In the genomic region with DNA sequence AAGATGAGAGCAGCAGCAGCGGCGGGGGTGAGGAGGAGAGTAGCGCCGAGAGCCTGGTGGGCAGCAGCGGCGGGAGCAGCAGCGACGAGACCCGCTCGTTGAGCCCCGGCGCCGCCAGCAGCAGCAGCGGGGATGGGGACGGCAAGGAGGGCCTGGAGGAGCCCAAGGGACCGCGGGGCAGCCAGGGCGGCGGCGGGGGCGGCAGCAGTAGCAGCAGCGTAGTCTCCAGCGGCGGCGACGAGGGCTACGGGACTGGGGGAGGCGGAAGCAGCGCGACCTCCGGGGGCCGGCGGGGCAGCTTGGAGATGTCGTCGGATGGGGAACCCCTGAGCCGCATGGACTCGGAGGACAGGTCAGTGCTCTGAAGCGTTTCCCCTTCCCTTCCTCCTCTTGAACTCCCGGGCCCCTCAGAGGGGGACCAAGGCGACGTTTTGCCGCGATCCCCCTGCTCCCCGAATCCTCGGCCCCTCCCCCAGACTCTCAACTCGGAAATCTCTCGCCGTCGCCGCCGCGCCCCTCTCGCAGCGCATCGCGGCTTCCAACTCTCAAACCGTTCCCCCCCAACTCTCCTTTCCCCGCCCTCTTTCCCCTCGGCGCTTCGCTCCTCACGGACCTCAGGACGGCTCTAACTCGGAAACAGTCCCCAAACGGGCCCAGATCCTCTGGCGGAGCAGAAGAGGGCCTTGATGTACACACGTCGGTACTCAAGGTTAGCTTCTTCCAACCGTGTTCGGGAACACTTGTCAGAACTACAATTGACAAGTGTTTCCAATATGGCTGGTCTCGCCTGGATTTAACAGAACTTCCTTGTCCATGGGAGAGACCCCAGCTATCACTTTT, we compare ENCODE assay signal across 8 cellular contexts. TPM values are rescaled to one million over a fixed set of nuclear protein-coding genes. Genes with fewer than 3 reads are reported as not detected.
DNase-seq lines count a peak whose midpoint lies in the region; ATAC-seq and TF ChIP-seq lines count a peak whose summit lies in the region.

No MANE protein-coding gene starts in this region.

- peaks cover 8% of the 10 kb centered on the region for H3K27me3 Mint-ChIP-seq in neural progenitor cell (ENCODE audit: insufficient read depth, low read depth)

- peaks cover 20% of the 10 kb centered on the region for H3K4me1 Mint-ChIP-seq in neural progenitor cell

- H3K9me3 ChIP-seq in Peyer's patch (no peaks in the 10 kb centered on the region), neural progenitor cell (ENCODE audit: low read depth) (no peaks in the 10 kb centered on the region), stomach (no peaks in the 10 kb centered on the region)

- WGBS in stomach, 5 donors = 0 to 1% (median 0%) methylated on average over 47 to 71 of the region's 71 CpGs

- H3F3A ChIP-seq in neural progenitor cell (ENCODE audit: low read depth) = peaks cover 41% of the 10 kb centered on the region

- H3K4me1 ChIP-seq in Peyer's patch (peaks cover 0 to 20% (median 0%) of the 10 kb centered on the region in 4 donors), neural progenitor cell (peaks cover 32% of the 10 kb centered on the region), stomach (peaks cover 8 to 46% (median 33%) of the 10 kb centered on the region in 4 donors)

- H4K20me1 ChIP-seq in neural progenitor cell (ENCODE audit: low read depth) = peaks cover 48% of the 10 kb centered on the region

- TF ChIP-seq POLR2A in Peyer's patch (IDR thresholded peaks at IDR 0.05) (no peak), stomach (IDR thresholded peaks at IDR 0.05) (no peak)

- no peak for TF ChIP-seq EP300 in stomach (IDR thresholded peaks at IDR 0.05)

- H3K36me3 Mint-ChIP-seq in neural progenitor cell = peaks cover 25% of the 10 kb centered on the region

- H3K9me3 Mint-ChIP-seq in neural progenitor cell = peaks cover 4% of the 10 kb centered on the region

- H3K27me3 ChIP-seq in Peyer's patch (no peaks in the 10 kb centered on the region), neural progenitor cell (peaks cover 8% of the 10 kb centered on the region), stomach (no peaks in the 10 kb centered on the region)

- H3K9ac ChIP-seq in neural progenitor cell = peak overlapping the region; percentile 87

- TF ChIP-seq CTCF in Peyer's patch (IDR thresholded peaks at IDR 0.05) (no peak), neural progenitor cell (IDR thresholded peaks at IDR 0.05) (no peak), stomach (IDR thresholded peaks at IDR 0.05) (no peak)

- H2AFZ ChIP-seq in neural progenitor cell (replicated peaks) = no peak overlapping the region

- H3K27ac ChIP-seq in Peyer's patch (peak overlapping the region; percentile 83 to 96 (median 84)), neural progenitor cell (peak overlapping the region; percentile 61), stomach (peak overlapping the region; percentile 89 to 96 (median 93))

- peak overlapping the region; percentile 68 to 99 (median 89) for H3K4me3 ChIP-seq in Peyer's patch
- peak overlapping the region; percentile 84 for H3K4me3 ChIP-seq in neural progenitor cell
- peak overlapping the region; percentile 90 to 99 (median 98) for H3K4me3 ChIP-seq in stomach

- intact Hi-C loops in stomach (cut with DNase I; ENCODE audit: low total_unique reads) = no loop called here

- peak overlapping the region; percentile 91 for H3K4me2 ChIP-seq in neural progenitor cell

- H3K36me3 ChIP-seq in Peyer's patch = no peaks in the 10 kb centered on the region
- H3K36me3 ChIP-seq in neural progenitor cell = peaks cover 6% of the 10 kb centered on the region
- peaks cover 0 to 6% (median 5%) of the 10 kb centered on the region in 4 donors for H3K36me3 ChIP-seq in stomach

- peak overlapping the region; percentile 100 for H3K4me3 Mint-ChIP-seq in neural progenitor cell

- peaks cover 56% of the 10 kb centered on the region for H3K79me2 ChIP-seq in neural progenitor cell (ENCODE audit: low read depth)

- peak; percentile 29 for ATAC-seq in GM19025 (IDR thresholded peaks at IDR 0.05; ENCODE audit: low read depth, unreplicated experiment)
- peak; percentile 33 for ATAC-seq in HG03342 (IDR thresholded peaks at IDR 0.05; ENCODE audit: unreplicated experiment)

- peak overlapping the region; percentile 95 for H3K27ac Mint-ChIP-seq in neural progenitor cell

- DNase-seq in Ammon's horn (ENCODE audit: low spot score) (peak; percentile 55), Peyer's patch (peak; percentile 57 to 75 (median 69)), fibroblast of the conjunctiva (ENCODE audit: low read depth) (peak; percentile 16), neural progenitor cell (ENCODE audit: low spot score) (peak; percentile 81), stomach (peak; percentile 34)
- DNase-seq in activated T-helper 9 cell treated with anti-CD3 and anti-CD28 coated beads, Interleukin-2, amount 50 U/mL, for 16 hours (ENCODE audit: low read depth) = peak; percentile 43

RNA-seq across cellular contexts. Expression of gene AEBP2, which starts 0.9 kb away (rescaled TPM):
- 10 to 100 TPM; 22.9 to 58.4 (median 42.3) TPM for total RNA-seq in Peyer's patch
- total RNA-seq in neural progenitor cell (ENCODE audit: low replicate concordance) = 22.6 and 34.0 TPM in 2 replicates
- 10 to 100 TPM; 24.1 to 51.8 (median 26.8) TPM for total RNA-seq in stomach
- 10 to 100 TPM in 1 of 3 donors, 1 to 10 TPM in 2; 8.6 to 11.4 (median 9.3) TPM for polyA plus RNA-seq in stomach

Comparison
In these comparisons a context has a peak if more than half of its experiments do, and no peak if none do; other contexts are left out.
1. Peak in every context shown above with its lines: DNase-seq, ATAC-seq, H3K4me3 ChIP-seq and H3K27ac ChIP-seq.
2. DNase-seq: peak in every context shown above with its lines; median percentile 81 in neural progenitor cell; 69 in Peyer's patch; 55 in Ammon's horn; 43 in activated T-helper 9 cell treated with anti-CD3 and anti-CD28 coated beads, Interleukin-2, amount 50 U/mL, for 16 hours; 34 in stomach; 16 in fibroblast of the conjunctiva.